Comparison of ENCODE assay signal across 8 cellular contexts in the genomic region with DNA sequence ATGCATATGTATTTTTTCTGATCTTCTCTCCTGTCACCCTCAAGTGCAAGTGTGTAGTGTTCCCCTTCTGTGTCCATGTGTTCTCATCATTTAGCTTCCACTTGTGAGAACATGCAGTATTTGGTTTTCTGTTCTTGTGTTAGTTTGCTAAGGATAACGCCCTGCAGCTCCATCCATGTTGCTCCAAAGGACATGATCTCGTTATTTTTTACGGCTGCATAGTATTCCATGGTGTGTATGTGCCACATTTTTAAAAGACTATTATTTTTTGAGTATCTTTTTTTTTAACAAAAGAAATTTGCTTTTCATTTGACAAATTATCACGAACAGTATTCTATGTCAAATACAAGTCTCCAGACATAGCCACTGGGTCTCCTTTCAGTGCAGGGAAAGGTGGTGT.
"Had no signal": no experiment of that assay in that cellular context is flagged by ENCODE, and none has a peak within 500 bp of the region (broad histone marks: within the 10 kb centered on the region; RNA-seq: fewer than 3 reads in every experiment).

No MANE protein-coding gene starts in this region.

- ATAC-seq: GM12878 had no signal

- H3K4me3 ChIP-seq: GM12878 had no signal

- FAIRE-seq: G401.6, GM12878, GM12891, GM12892, GM18507, GM19239 had no signal

- DNase-seq: GDM1, GF-D8 had no signal
